In the genomic region with DNA sequence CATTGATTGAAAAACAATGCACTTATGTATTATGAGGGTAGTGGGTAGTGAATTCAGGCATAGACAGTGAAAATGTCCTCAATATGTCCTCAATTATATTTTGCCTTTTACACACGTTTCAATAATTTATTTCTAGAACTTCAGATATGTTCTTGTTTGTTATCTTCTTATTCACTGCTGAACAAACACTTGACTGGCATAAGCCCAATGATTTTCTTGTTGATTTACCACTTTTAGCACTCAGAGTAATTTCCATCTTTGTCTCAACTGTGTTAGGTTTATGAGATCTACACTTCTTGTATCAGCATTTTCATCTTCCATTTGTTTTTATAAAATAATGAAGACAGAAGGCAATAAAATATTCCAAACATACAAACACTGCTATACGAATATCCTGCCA, we compare ENCODE assay signal across 37 cellular contexts.
"Had no signal": no experiment of that assay in that cellular context is flagged by ENCODE, and none has a peak within 500 bp of the region (broad histone marks: within the 10 kb centered on the region; RNA-seq: fewer than 3 reads in every experiment).

No MANE protein-coding gene starts in this region.

- H3K4me3 ChIP-seq: Peyer's patch, SJSA1 had no signal

- ATAC-seq: activated CD8-positive, alpha-beta memory T cell treated with anti-CD3 and anti-CD28 coated beads, Interleukin-2, amount 10 ng/mL, durations not matched to agents 7 days and 5 days; PC-3; T-cell had no signal

- H3K4me1 ChIP-seq: Peyer's patch, SJSA1 had no signal

- DNase-seq: activated B cell treated with CpG ODN at 0.5 μM for 24 hours; activated CD4-positive, alpha-beta memory T cell treated with anti-CD3 and anti-CD28 coated beads, Interleukin-2, amount 10 ng/mL, durations not matched to agents 7 days and 5 days; activated CD4-positive, alpha-beta T cell treated with anti-CD3 and anti-CD28 coated beads for 4 hours; activated CD4-positive, alpha-beta T cell treated with anti-CD3 and anti-CD28 coated beads, Interleukin-2, amount 50 U/mL, for 1 hour; activated CD4-positive, CD25-positive, alpha-beta regulatory T cell treated with anti-CD3 and anti-CD28 coated beads, Interleukin-2, amount 50 U/mL, for 72 hours; activated CD8-positive, alpha-beta memory T cell treated with anti-CD3 and anti-CD28 coated beads for 24 hours; activated CD8-positive, alpha-beta memory T cell treated with anti-CD3 and anti-CD28 coated beads, Interleukin-2, amount 10 ng/mL, durations not matched to agents 7 days and 5 days; activated CD8-positive, alpha-beta memory T cell treated with anti-CD3 and anti-CD28 coated beads, Interleukin-2, amount 50 U/mL, for 48 hours; activated effector memory CD4-positive, alpha-beta T cell treated with Interleukin-2 at 50 U/mL for 16 hours; activated naive CD4-positive, alpha-beta T cell; activated naive CD4-positive, alpha-beta T cell treated with anti-CD3 and anti-CD28 coated beads, Interleukin-2, amount 50 U/mL, for 16 hours; activated naive CD8-positive, alpha-beta T cell treated with anti-CD3 and anti-CD28 coated beads for 36 hours; activated T-cell treated with anti-CD3 and anti-CD28 coated beads, Interleukin-2, amount 50 U/mL, for 48 hours; amniotic stem cell; aorta; brain microvascular endothelial cell; central memory CD4-positive, alpha-beta T cell; NCI-H1092 treated with DMSO at 0.1 percent for 48 hours; NCI-H1436; NCI-H1694; NCI-H1930; NCI-H2081 treated with DMSO at 0.1 percent for 48 hours; NCI-H345; NCI-H524 treated with DMSO at 0.1 percent for 48 hours; NCI-H774; NK-92 treated with Interleukin-12 subunit alpha and Interleukin-12 subunit beta, amount 100 ng/mL, for 24 hours; PC-3; Peyer's patch; RPMI8226; SHP77 treated with DMSO at 0.1 percent for 48 hours; SK-N-SH; T-cell; T-helper 2 cell; T-helper 9 cell had no signal

- H3K9ac ChIP-seq: KMS-11, SK-N-SH had no signal

- H3K9me3 ChIP-seq: Peyer's patch, SK-N-SH had no signal

- H3K27ac ChIP-seq: brain microvascular endothelial cell, KMS-11, Peyer's patch, SJSA1, VCaP had no signal

- H3K36me3 ChIP-seq: brain microvascular endothelial cell, Peyer's patch, SJSA1 had no signal

- H3K4me2 ChIP-seq: KMS-11, SK-N-SH had no signal

- H3K27me3 ChIP-seq: brain microvascular endothelial cell, Peyer's patch, SJSA1 had no signal
